Comparison of ENCODE assay signal across 2 cellular contexts in the genomic region with DNA sequence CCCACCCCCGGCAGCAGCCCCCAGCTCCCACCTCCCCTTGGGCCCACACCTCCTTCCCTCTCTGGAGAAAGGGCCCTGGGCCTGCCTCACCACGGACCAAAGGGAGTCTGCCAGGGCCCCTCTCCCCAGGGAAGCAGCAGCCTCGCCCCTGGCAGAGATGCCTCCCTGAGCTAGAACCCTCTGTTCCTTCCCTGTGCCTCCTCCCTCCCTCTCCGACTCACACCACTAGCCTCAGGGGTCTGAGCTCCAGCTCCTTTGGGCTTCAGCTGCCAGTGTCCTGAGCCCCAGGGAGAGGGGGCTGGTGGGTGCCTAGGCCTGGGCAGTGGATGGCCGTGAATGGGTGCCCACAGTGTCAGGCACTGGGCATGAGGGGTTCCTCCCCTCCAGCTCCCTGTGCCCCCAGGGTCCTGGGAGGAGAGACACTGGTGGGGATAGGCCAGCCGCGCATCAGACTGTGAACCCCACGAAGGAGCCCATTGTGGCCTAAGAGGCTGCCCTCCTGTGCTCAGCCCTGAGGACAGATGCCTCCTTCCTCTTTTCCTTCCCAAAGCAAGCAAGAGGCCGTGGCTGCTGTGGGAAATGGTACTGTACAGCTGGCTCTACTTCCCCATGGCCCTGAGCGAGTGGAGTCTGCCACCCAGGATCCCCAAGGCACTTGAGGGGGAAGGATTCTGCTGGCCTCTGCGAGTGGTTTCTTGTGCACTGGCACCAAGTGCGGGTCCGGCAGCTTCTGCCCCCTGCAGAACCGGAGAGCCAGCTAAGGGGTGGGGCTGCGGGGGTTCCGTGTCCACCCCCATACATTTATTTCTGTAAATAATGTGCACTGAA.
TF ChIP-seq lines count a peak whose summit lies in the region.

No MANE protein-coding gene starts in this region.

TF ChIP-seq in HCT116, 20 proteins besides CTCF, POLR2A, EP300 and RAD21:
- TF ChIP-seq, protein P1, sequence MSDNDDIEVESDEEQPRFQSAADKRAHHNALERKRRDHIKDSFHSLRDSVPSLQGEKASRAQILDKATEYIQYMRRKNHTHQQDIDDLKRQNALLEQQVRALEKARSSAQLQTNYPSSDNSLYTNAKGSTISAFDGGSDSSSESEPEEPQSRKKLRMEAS (IDR thresholded peaks at IDR 0.05), result no peak
- no peak for TF ChIP-seq FOSL1 (IDR thresholded peaks at IDR 0.05; ENCODE audit: low read depth)
- no peak for TF ChIP-seq CBX3 (IDR thresholded peaks at IDR 0.05; ENCODE audit: low read depth)
- TF ChIP-seq EZH2 (IDR thresholded peaks at IDR 0.05), result no peak
- TF ChIP-seq, protein P2, sequence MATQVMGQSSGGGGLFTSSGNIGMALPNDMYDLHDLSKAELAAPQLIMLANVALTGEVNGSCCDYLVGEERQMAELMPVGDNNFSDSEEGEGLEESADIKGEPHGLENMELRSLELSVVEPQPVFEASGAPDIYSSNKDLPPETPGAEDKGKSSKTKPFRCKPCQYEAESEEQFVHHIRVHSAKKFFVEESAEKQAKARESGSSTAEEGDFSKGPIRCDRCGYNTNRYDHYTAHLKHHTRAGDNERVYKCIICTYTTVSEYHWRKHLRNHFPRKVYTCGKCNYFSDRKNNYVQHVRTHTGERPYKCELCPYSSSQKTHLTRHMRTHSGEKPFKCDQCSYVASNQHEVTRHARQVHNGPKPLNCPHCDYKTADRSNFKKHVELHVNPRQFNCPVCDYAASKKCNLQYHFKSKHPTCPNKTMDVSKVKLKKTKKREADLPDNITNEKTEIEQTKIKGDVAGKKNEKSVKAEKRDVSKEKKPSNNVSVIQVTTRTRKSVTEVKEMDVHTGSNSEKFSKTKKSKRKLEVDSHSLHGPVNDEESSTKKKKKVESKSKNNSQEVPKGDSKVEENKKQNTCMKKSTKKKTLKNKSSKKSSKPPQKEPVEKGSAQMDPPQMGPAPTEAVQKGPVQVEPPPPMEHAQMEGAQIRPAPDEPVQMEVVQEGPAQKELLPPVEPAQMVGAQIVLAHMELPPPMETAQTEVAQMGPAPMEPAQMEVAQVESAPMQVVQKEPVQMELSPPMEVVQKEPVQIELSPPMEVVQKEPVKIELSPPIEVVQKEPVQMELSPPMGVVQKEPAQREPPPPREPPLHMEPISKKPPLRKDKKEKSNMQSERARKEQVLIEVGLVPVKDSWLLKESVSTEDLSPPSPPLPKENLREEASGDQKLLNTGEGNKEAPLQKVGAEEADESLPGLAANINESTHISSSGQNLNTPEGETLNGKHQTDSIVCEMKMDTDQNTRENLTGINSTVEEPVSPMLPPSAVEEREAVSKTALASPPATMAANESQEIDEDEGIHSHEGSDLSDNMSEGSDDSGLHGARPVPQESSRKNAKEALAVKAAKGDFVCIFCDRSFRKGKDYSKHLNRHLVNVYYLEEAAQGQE (IDR thresholded peaks at IDR 0.05; ENCODE audit: low read depth), result no peak
- no peak for TF ChIP-seq SIN3A (IDR thresholded peaks at IDR 0.05; ENCODE audit: low read depth)
- TF ChIP-seq ZNF274 (IDR thresholded peaks at IDR 0.05; ENCODE audit: low read depth, low read length), result no peak
- no peak for TF ChIP-seq TCF7L2 (IDR thresholded peaks at IDR 0.05; ENCODE audit: borderline replicate concordance, extremely low read depth, insufficient read depth, insufficient read length)
- no peak for TF ChIP-seq SRF (IDR thresholded peaks at IDR 0.05; ENCODE audit: low read depth)
- TF ChIP-seq POLR2AphosphoS5 (IDR thresholded peaks at IDR 0.05; ENCODE audit: low read depth, low read length), result no peak
- TF ChIP-seq, protein P3, sequence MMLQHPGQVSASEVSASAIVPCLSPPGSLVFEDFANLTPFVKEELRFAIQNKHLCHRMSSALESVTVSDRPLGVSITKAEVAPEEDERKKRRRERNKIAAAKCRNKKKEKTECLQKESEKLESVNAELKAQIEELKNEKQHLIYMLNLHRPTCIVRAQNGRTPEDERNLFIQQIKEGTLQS (IDR thresholded peaks at IDR 0.05), result no peak

TF ChIP-seq in HepG2, 621 proteins besides CTCF, POLR2A, EP300 and RAD21:
- TF ChIP-seq POLR2AphosphoS5 (IDR thresholded peaks at IDR 0.05; ENCODE audit: low read depth, low read length) (0 out of 2 replicates have a peak, but pooled peaks have one; percentile 24), ZNF773 (CRISPR knock-in tag; IDR thresholded peaks at IDR 0.05; ENCODE audit: borderline replicate concordance) (no peak), ZNF501 (CRISPR knock-in tag; IDR thresholded peaks at IDR 0.05) (peak; percentile 47; the same call in 1 of the 2 replicates), AGO2 (optimal IDR thresholded peaks at IDR 0.05; ENCODE audit: low read depth, low read length) (peak; percentile 91), RBM22 (optimal IDR thresholded peaks at IDR 0.05; ENCODE audit: low read length) (peak; percentile 64), ZNF256 (CRISPR knock-in tag; conservative IDR thresholded peaks at IDR 0.05) (no peak), BORCS8-MEF2B (CRISPR knock-in tag; IDR thresholded peaks at IDR 0.05) (0 out of 2 replicates have a peak, but pooled peaks have one; percentile 27)
